32 cellular contexts compared by ENCODE assay signal in the genomic region with DNA sequence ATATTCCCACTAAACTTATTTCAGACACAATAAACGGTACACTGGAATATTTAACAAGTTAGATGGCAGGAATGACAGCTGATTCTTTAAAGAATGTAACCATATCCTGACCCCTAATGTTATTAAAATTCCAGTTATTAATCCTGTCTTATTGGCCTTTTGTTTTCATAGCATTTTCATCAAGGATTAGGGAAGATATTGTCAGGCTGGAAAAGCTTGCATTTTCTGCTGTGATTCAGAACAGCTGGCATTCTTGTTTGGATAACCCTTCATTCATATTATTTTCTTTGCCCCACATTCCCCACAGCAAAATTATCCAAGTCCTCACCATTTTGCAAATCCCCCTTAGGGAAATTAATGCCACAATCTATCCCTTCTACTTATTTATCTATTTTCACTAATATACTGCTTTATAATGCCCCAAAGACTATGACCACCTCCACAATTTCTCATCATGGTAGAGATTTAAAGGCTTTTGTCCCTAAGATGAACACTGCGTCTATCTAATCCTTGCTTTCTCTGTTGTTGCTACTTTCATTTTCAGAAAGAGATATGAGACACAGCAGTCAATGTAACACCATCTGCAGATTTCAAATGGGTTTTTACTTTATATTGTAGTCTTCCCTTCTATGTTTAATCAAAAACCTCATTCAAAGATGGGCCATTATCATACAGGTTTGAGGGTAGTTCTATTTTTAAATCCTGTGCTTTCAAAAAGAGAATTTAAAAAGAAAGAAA.
DNase-seq lines count a peak whose midpoint lies in the region; ATAC-seq, FAIRE-seq and TF ChIP-seq lines count a peak whose summit lies in the region.
"Had no signal": no experiment of that assay in that cellular context is flagged by ENCODE, and none has a peak within 500 bp of the region (broad histone marks: within the 10 kb centered on the region; RNA-seq: fewer than 3 reads in every experiment).

No MANE protein-coding gene starts in this region.

- H3K36me3 Mint-ChIP-seq in natural killer cell, result no peaks in the 10 kb centered on the region
- H3K36me3 Mint-ChIP-seq: activated CD4-positive, alpha-beta memory T cell treated with anti-CD3 and anti-CD28 coated beads for 36 hours; activated naive CD4-positive, alpha-beta T cell treated with anti-CD3 and anti-CD28 coated beads, Interleukin-2, amount 50 U/mL, for 24 hours; naive thymus-derived CD4-positive, alpha-beta T cell had no signal

- peak overlapping the region; percentile 61 for H3K4me3 Mint-ChIP-seq in natural killer cell
- H3K4me3 Mint-ChIP-seq: activated CD4-positive, alpha-beta memory T cell treated with anti-CD3 and anti-CD28 coated beads for 36 hours; activated naive CD4-positive, alpha-beta T cell treated with anti-CD3 and anti-CD28 coated beads, Interleukin-2, amount 50 U/mL, for 24 hours; activated T-helper 17 cell treated with anti-CD3 and anti-CD28 coated beads, Interleukin-2, amount 50 U/mL, for 72 hours had no signal

- DNase-seq in D721Med (ENCODE audit: insufficient read length, low spot score) (no peak), NCI-H524 treated with DMSO at 0.1 percent for 48 hours (lab: John Stamatoyannopoulos, UW) (peak; percentile 31), natural killer cell (no peak), SIG-M5 treated with dmso at 0.1 percent for 504 hours (lab: John Stamatoyannopoulos, UW; ENCODE audit: unreplicated experiment) (no peak), NCI-H510A (lab: John Stamatoyannopoulos, UW) (no peak)
- DNase-seq: activated CD4-positive, alpha-beta memory T cell treated with anti-CD3 and anti-CD28 coated beads for 36 hours; activated CD8-positive, alpha-beta memory T cell treated with anti-CD3 and anti-CD28 coated beads, Interleukin-2, amount 50 U/mL, for 4 hours; Calu3; central memory CD4-positive, alpha-beta T cell; DND-41; gastrocnemius medialis; GOT3; hippocampal formation; IMR-90; mesendoderm; naive thymus-derived CD4-positive, alpha-beta T cell; NCI-H1092 treated with DMSO at 0.1 percent for 48 hours; NCI-H1930; retina; SIG-M5; stimulated activated CD4-positive, alpha-beta T cell treated with anti-CD3 and anti-CD28 coated beads, Interleukin-4, amount 100 ng/mL, for 1 hour had no signal

- intact Hi-C loops in natural killer cell (cut with micrococcal nuclease), result no loop called here

- ATAC-seq in natural killer cell (peak in 1 of 3 donors; percentile 60), HG03457 (IDR thresholded peaks at IDR 0.05; ENCODE audit: unreplicated experiment) (no peak), HG03432 (IDR thresholded peaks at IDR 0.05; ENCODE audit: unreplicated experiment) (no peak)
- ATAC-seq: activated CD4-positive, CD25-positive, alpha-beta regulatory T cell treated with anti-CD3 and anti-CD28 coated beads, Interleukin-2, amount 50 U/mL, for 24 hours; activated T-helper 17 cell treated with anti-CD3 and anti-CD28 coated beads, Interleukin-2, amount 50 U/mL, for 72 hours; gastrocnemius medialis; left lobe of liver; naive thymus-derived CD4-positive, alpha-beta T cell had no signal

- peak; percentile 51 for FAIRE-seq in D721Med (lab: Jason Lieb, UNC)
- FAIRE-seq: RCC 7860, TTC549 had no signal

- H3K9me3 Mint-ChIP-seq in natural killer cell, result no peaks in the 10 kb centered on the region
- H3K9me3 Mint-ChIP-seq: activated CD4-positive, alpha-beta memory T cell treated with anti-CD3 and anti-CD28 coated beads for 36 hours; activated naive CD4-positive, alpha-beta T cell treated with anti-CD3 and anti-CD28 coated beads, Interleukin-2, amount 50 U/mL, for 24 hours; activated T-helper 17 cell treated with anti-CD3 and anti-CD28 coated beads, Interleukin-2, amount 50 U/mL, for 72 hours; naive thymus-derived CD4-positive, alpha-beta T cell had no signal

- H3K4me1 Mint-ChIP-seq in natural killer cell, result peaks cover 18 to 19% of the 10 kb centered on the region in 2 donors
- H3K4me1 Mint-ChIP-seq: activated naive CD4-positive, alpha-beta T cell treated with anti-CD3 and anti-CD28 coated beads, Interleukin-2, amount 50 U/mL, for 24 hours had no signal

- H3K4me1 ChIP-seq in endocrine pancreas (ENCODE audit: control insufficient read depth, insufficient read depth, low read length), result peaks cover 46% of the 10 kb centered on the region
- H3K4me1 ChIP-seq: gastrocnemius medialis had no signal

- no peaks in the 10 kb centered on the region for H3K27me3 Mint-ChIP-seq in natural killer cell (ENCODE audit: low read depth in 2 of 2)
- H3K27me3 Mint-ChIP-seq: activated naive CD4-positive, alpha-beta T cell treated with anti-CD3 and anti-CD28 coated beads, Interleukin-2, amount 50 U/mL, for 24 hours had no signal

- no peaks in the 10 kb centered on the region for H3K9me3 ChIP-seq in endocrine pancreas (ENCODE audit: control insufficient read depth, low read length)
- H3K9me3 ChIP-seq: ascending aorta; BLaER1 treated with 17β-estradiol and CSF1 and Interleukin-3, amounts not matched to agents 10 nM and 100 nM; gastrocnemius medialis had no signal

- no peaks in the 10 kb centered on the region for H3K27me3 ChIP-seq in endocrine pancreas (ENCODE audit: control insufficient read depth, insufficient read depth, low read length)
- H3K27me3 ChIP-seq: ascending aorta; BLaER1 treated with 17β-estradiol and CSF1 and Interleukin-3, amounts not matched to agents 10 nM and 100 nM; gastrocnemius medialis had no signal

- H3K27ac Mint-ChIP-seq in natural killer cell, result peak overlapping the region; percentile 41 to 65
- H3K27ac Mint-ChIP-seq: activated CD4-positive, alpha-beta memory T cell treated with anti-CD3 and anti-CD28 coated beads for 36 hours; activated naive CD4-positive, alpha-beta T cell treated with anti-CD3 and anti-CD28 coated beads, Interleukin-2, amount 50 U/mL, for 24 hours; activated T-helper 17 cell treated with anti-CD3 and anti-CD28 coated beads, Interleukin-2, amount 50 U/mL, for 72 hours; naive thymus-derived CD4-positive, alpha-beta T cell had no signal

- no peaks in the 10 kb centered on the region for H3K36me3 ChIP-seq in endocrine pancreas (ENCODE audit: control insufficient read depth, insufficient read depth, low read length)
- H3K36me3 ChIP-seq: ascending aorta, gastrocnemius medialis had no signal

- TF ChIP-seq CTCF in D721Med (IDR thresholded peaks at IDR 0.05; ENCODE audit: insufficient read depth, missing control alignments) (no peak), natural killer cell (IDR thresholded peaks at IDR 0.05) (no peak)

- H3K9ac ChIP-seq in endocrine pancreas (ENCODE audit: control insufficient read depth, insufficient read depth, low read length), result no peak overlapping the region
- H3K9ac ChIP-seq: BLaER1 treated with 17β-estradiol and CSF1 and Interleukin-3, amounts not matched to agents 10 nM and 100 nM had no signal

- H3K4me3 ChIP-seq in endocrine pancreas (ENCODE audit: control insufficient read depth, insufficient read depth, low read length), result peak overlapping the region; percentile 74
- H3K4me3 ChIP-seq: ascending aorta; BLaER1 treated with 17β-estradiol and CSF1 and Interleukin-3, amounts not matched to agents 10 nM and 100 nM; gastrocnemius medialis had no signal
